8 cellular contexts compared by ENCODE assay signal in genomic region chr5:90802695-90803317, GRCh38.
DNase-seq lines count a peak whose midpoint lies in the region; ATAC-seq and TF ChIP-seq lines count a peak whose summit lies in the region.

No MANE protein-coding gene starts in this region.

- 15 to 17% methylated on average over 5 of the region's 5 CpGs for WGBS in body of pancreas, 2 donors
- WGBS in liver = 22% methylated on average over 5 of the region's 5 CpGs

- H3K27ac Mint-ChIP-seq in CD14-positive monocyte = no peak overlapping the region

- intact Hi-C loops in CD14-positive monocyte (cut with micrococcal nuclease) = no loop called here
- intact Hi-C loops in body of pancreas (cut with DNase I) = no loop called here

- H3K27ac ChIP-seq in body of pancreas (no peak overlapping the region), liver (ENCODE audit: low read depth in 1 of 2, low read length in 2 of 2) (no peak overlapping the region)

- H3K4me3 ChIP-seq in GM12875 (ENCODE audit: low read depth, low read length) (no peak overlapping the region), body of pancreas (no peak overlapping the region), liver (ENCODE audit: low read depth in 1 of 3, low read length in 3 of 3) (no peak overlapping the region), MG63 (no peak overlapping the region)

- H3K36me3 ChIP-seq in body of pancreas (replicated peaks in 1 of 2; ENCODE audit: insufficient read depth in 1 of 2, low read depth in 2 of 2) = no peaks in the 10 kb centered on the region
- H3K36me3 ChIP-seq in liver (ENCODE audit: control insufficient read depth in 4 of 4, insufficient read depth in 3 of 4, low read depth in 1 of 4, low read length in 3 of 4) = no peaks in the 10 kb centered on the region
- H3K36me3 ChIP-seq in MG63 = no peaks in the 10 kb centered on the region

- no peak for DNase-seq in CD14-positive monocyte (ENCODE audit: low spot score)
- peak; percentile 36 for DNase-seq in NCI-H1694 treated with DMSO at 0.1 percent for 48 hours (lab: John Stamatoyannopoulos, UW)
- peak; percentile 24 to 41 (median 38) for DNase-seq in body of pancreas
- DNase-seq in MG63 = no peak
- no peak for DNase-seq in cortex of kidney (lab: John Stamatoyannopoulos, UW)

- H3K27me3 Mint-ChIP-seq in CD14-positive monocyte (ENCODE audit: low read depth in 3 of 3) = peaks cover 0 to 2% (median 0%) of the 10 kb centered on the region in 3 donors

- ATAC-seq in HG02678 (IDR thresholded peaks at IDR 0.05; ENCODE audit: unreplicated experiment) (peak; percentile 86), body of pancreas (peak; percentile 63)

- TF ChIP-seq CTCF in CD14-positive monocyte (IDR thresholded peaks at IDR 0.05) = peak; percentile 74
- TF ChIP-seq CTCF in GM12875 (IDR thresholded peaks at IDR 0.05; ENCODE audit: borderline replicate concordance, insufficient read depth, low read depth, low read length) = peak; percentile 65; the same call in 1 of the 2 replicates
- peak; percentile 51 to 77 (median 57) for TF ChIP-seq CTCF in body of pancreas (IDR thresholded peaks at IDR 0.05)
- TF ChIP-seq CTCF in liver (IDR thresholded peaks at IDR 0.05; ENCODE audit: low read depth, low read length, missing input control) = peak; percentile 74

- no peaks in the 10 kb centered on the region for H3K36me3 Mint-ChIP-seq in CD14-positive monocyte

- TF ChIP-seq POLR2A in body of pancreas (IDR thresholded peaks at IDR 0.05) = no peak

- peak; percentile 68 to 78 for TF ChIP-seq RAD21 in liver (IDR thresholded peaks at IDR 0.05)

- H3K4me1 ChIP-seq in body of pancreas (no peaks in the 10 kb centered on the region), liver (ENCODE audit: control insufficient read depth in 4 of 4, insufficient read depth in 4 of 4, low read length in 3 of 4) (no peaks in the 10 kb centered on the region)

- H3K27me3 ChIP-seq in body of pancreas = no peaks in the 10 kb centered on the region
- peaks cover 0 to 4% (median 0%) of the 10 kb centered on the region in 4 donors for H3K27me3 ChIP-seq in liver (ENCODE audit: control insufficient read depth in 4 of 4, insufficient read depth in 4 of 4, low read length in 3 of 4)
- H3K27me3 ChIP-seq in MG63 = peaks cover 7% of the 10 kb centered on the region; the same call in 1 of the 2 replicates

- H3K4me1 Mint-ChIP-seq in CD14-positive monocyte = no peaks in the 10 kb centered on the region

- H3K9me3 ChIP-seq in body of pancreas = no peaks in the 10 kb centered on the region
- no peaks in the 10 kb centered on the region for H3K9me3 ChIP-seq in liver (ENCODE audit: control insufficient read depth in 4 of 4, low read length in 3 of 4)
- peaks cover 12% of the 10 kb centered on the region for H3K9me3 ChIP-seq in MG63

- H3K9ac ChIP-seq in liver (ENCODE audit: low read depth in 1 of 2, low read length in 2 of 2) = no peak overlapping the region

- no peak overlapping the region for H3K4me3 Mint-ChIP-seq in CD14-positive monocyte

- peaks cover 0 to 19% (median 8%) of the 10 kb centered on the region in 7 donors for H3K9me3 Mint-ChIP-seq in CD14-positive monocyte

TF ChIP-seq in liver, 16 proteins besides CTCF, POLR2A, EP300 and RAD21:
- no peak for TF ChIP-seq REST (IDR thresholded peaks at IDR 0.05)
- no peak for TF ChIP-seq YY1 (IDR thresholded peaks at IDR 0.05)
- TF ChIP-seq ATF3 (IDR thresholded peaks at IDR 0.05) = no peak
- no peak for TF ChIP-seq RXRA (IDR thresholded peaks at IDR 0.05)
- no peak for TF ChIP-seq FOXA1 (IDR thresholded peaks at IDR 0.05)
- TF ChIP-seq ZBTB33 (IDR thresholded peaks at IDR 0.05) = no peak
- TF ChIP-seq NR2F2 (IDR thresholded peaks at IDR 0.05) = no peak
- TF ChIP-seq MAX (IDR thresholded peaks at IDR 0.05) = no peak
- no peak for TF ChIP-seq TAF1 (conservative IDR thresholded peaks at IDR 0.05)
- no peak for TF ChIP-seq FOXA2 (IDR thresholded peaks at IDR 0.05)
- TF ChIP-seq JUND (IDR thresholded peaks at IDR 0.05) = no peak
- no peak for TF ChIP-seq GABPA (IDR thresholded peaks at IDR 0.05 in 1 of 2, conservative IDR thresholded peaks at IDR 0.05 in 1 of 2)
- no peak for TF ChIP-seq HNF4A (conservative IDR thresholded peaks at IDR 0.05)
- no peak for TF ChIP-seq HNF4G (IDR thresholded peaks at IDR 0.05)
- no peak for TF ChIP-seq EGR1 (IDR thresholded peaks at IDR 0.05; ENCODE audit: low read depth in 2 of 2)
- TF ChIP-seq SP1 (IDR thresholded peaks at IDR 0.05) = no peak

Comparison
In these comparisons a context has a peak if more than half of its experiments do, and no peak if none do; other contexts are left out.
1. DNase-seq: peak in NCI-H1694 treated with DMSO at 0.1 percent for 48 hours (single experiment) and body of pancreas (4 of 4); none in CD14-positive monocyte (single experiment), MG63 (single experiment) and cortex of kidney (single experiment).
2. Peak in every context shown above with its lines, with median percentiles within 50 percentile points of each other: CTCF ChIP-seq.